In the genomic region with DNA sequence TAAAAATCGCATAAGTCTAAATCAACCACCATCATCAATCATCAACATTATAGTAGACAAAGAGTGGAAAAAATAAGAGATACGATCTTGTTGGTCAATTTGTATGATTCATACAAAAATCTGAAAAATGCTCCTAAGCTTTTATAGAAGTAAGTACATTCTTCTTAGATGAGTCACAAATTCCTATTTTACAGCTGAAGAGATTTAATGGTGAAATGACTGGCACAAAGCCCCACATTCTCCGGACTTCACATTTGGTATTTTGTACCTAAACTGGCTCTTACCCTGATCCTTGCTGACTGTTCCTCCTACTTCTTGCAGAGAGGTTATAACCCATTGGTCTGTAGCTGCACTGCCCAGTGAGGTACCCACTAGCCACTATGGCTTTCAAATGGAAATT, we compare ENCODE assay signal across 15 cellular contexts. TPM values are rescaled to one million over a fixed set of nuclear protein-coding genes. Genes with fewer than 3 reads are reported as not detected.
DNase-seq lines count a peak whose midpoint lies in the region; ATAC-seq and TF ChIP-seq lines count a peak whose summit lies in the region.
"Had no signal": no experiment of that assay in that cellular context is flagged by ENCODE, and none has a peak within 500 bp of the region (broad histone marks: within the 10 kb centered on the region; RNA-seq: fewer than 3 reads in every experiment).

No MANE protein-coding gene starts in this region.

- peaks cover 6% of the 10 kb centered on the region for H3K4me1 Mint-ChIP-seq in stimulated activated effector memory CD8-positive, alpha-beta T cell treated with anti-CD3 and anti-CD28 coated beads, Interleukin-12 subunit alpha, Interleukin-12 subunit beta, amount 100 ng/mL, for 72 hours
- H3K4me1 Mint-ChIP-seq in glutamatergic neuron (ENCODE audit: low read depth, unreplicated experiment), result no peaks in the 10 kb centered on the region

- H3K27ac ChIP-seq in RWPE2 (ENCODE audit: poor library complexity, severe bottlenecking), result peak overlapping the region; percentile 86
- H3K27ac ChIP-seq: hepatocyte, tibial artery had no signal

- no peak overlapping the region for H3K4me3 ChIP-seq in RWPE2 (ENCODE audit: severe bottlenecking)
- H3K4me3 ChIP-seq: hepatocyte, tibial artery had no signal

- H3K36me3 Mint-ChIP-seq in stimulated activated effector memory CD8-positive, alpha-beta T cell treated with anti-CD3 and anti-CD28 coated beads, Interleukin-12 subunit alpha, Interleukin-12 subunit beta, amount 100 ng/mL, for 72 hours, result no peaks in the 10 kb centered on the region
- H3K36me3 Mint-ChIP-seq in glutamatergic neuron (ENCODE audit: unreplicated experiment), result no peaks in the 10 kb centered on the region
- H3K36me3 Mint-ChIP-seq: naive thymus-derived CD8-positive, alpha-beta T cell had no signal

- ATAC-seq in RWPE2 (ENCODE audit: low read depth) (peak; percentile 71), HG03520 (IDR thresholded peaks at IDR 0.05; ENCODE audit: unreplicated experiment) (no peak)
- ATAC-seq in stimulated activated effector memory CD8-positive, alpha-beta T cell treated with anti-CD3 and anti-CD28 coated beads, Interleukin-12 subunit alpha, Interleukin-12 subunit beta, amount 100 ng/mL, for 72 hours, result peak; percentile 63
- ATAC-seq: naive thymus-derived CD8-positive, alpha-beta T cell had no signal

- no peak overlapping the region for H3K27ac Mint-ChIP-seq in stimulated activated effector memory CD8-positive, alpha-beta T cell treated with anti-CD3 and anti-CD28 coated beads, Interleukin-12 subunit alpha, Interleukin-12 subunit beta, amount 100 ng/mL, for 72 hours
- no peak overlapping the region for H3K27ac Mint-ChIP-seq in glutamatergic neuron (ENCODE audit: unreplicated experiment)
- H3K27ac Mint-ChIP-seq: activated CD4-positive, alpha-beta T cell treated with anti-CD3 and anti-CD28 coated beads, Interleukin-2, amount 10 ng/mL, durations not matched to agents 24 days and 14 days; naive thymus-derived CD8-positive, alpha-beta T cell had no signal

- peak; percentile 12 for DNase-seq in NCI-H2196 (lab: John Stamatoyannopoulos, UW; ENCODE audit: unreplicated experiment)
- no peak for DNase-seq in NCI-H2196 treated with DMSO at 0.1 percent for 48 hours (lab: John Stamatoyannopoulos, UW; ENCODE audit: unreplicated experiment)
- no peak for DNase-seq in RWPE2 (ENCODE audit: low spot score)
- peak; percentile 82 for DNase-seq in fibroblast of gingiva (ENCODE audit: low read depth)
- DNase-seq in stimulated activated effector memory CD8-positive, alpha-beta T cell treated with anti-CD3 and anti-CD28 coated beads, Interleukin-12 subunit alpha, Interleukin-12 subunit beta, amount 100 ng/mL, for 72 hours (ENCODE audit: low spot score in 2 of 2), result no peak
- DNase-seq in NCI-H1417 treated with DMSO at 0.1 percent for 48 hours (lab: John Stamatoyannopoulos, UW), result no peak
- DNase-seq in glutamatergic neuron, result no peak
- DNase-seq: activated CD4-positive, alpha-beta T cell treated with anti-CD3 and anti-CD28 coated beads, Interleukin-2, amount 10 ng/mL, durations not matched to agents 24 days and 14 days; naive thymus-derived CD8-positive, alpha-beta T cell; NCI-H1694; SHP77 treated with DMSO at 0.1 percent for 48 hours; stimulated activated CD4-positive, alpha-beta T cell treated with anti-CD3 and anti-CD28 coated beads, Interleukin-4, amount 100 ng/mL, for 4 hours; tibial artery had no signal

- TF ChIP-seq CTCF in RWPE2 (IDR thresholded peaks at IDR 0.05; ENCODE audit: poor library complexity, severe bottlenecking) (no peak), glutamatergic neuron (IDR thresholded peaks at IDR 0.05; ENCODE audit: partially characterized antibody, unreplicated experiment) (no peak)

- H3K4me1 ChIP-seq in RWPE2 (ENCODE audit: insufficient read depth, poor library complexity, severe bottlenecking), result peaks cover 40% of the 10 kb centered on the region

- H3K36me3 ChIP-seq in RWPE2 (ENCODE audit: low read depth), result no peaks in the 10 kb centered on the region; the same call in 1 of the 2 replicates
- H3K36me3 ChIP-seq: tibial artery had no signal

- no peak overlapping the region for H3K4me3 Mint-ChIP-seq in stimulated activated effector memory CD8-positive, alpha-beta T cell treated with anti-CD3 and anti-CD28 coated beads, Interleukin-12 subunit alpha, Interleukin-12 subunit beta, amount 100 ng/mL, for 72 hours
- no peak overlapping the region for H3K4me3 Mint-ChIP-seq in glutamatergic neuron (ENCODE audit: unreplicated experiment)
- H3K4me3 Mint-ChIP-seq: activated CD4-positive, alpha-beta T cell treated with anti-CD3 and anti-CD28 coated beads, Interleukin-2, amount 10 ng/mL, durations not matched to agents 24 days and 14 days; naive thymus-derived CD8-positive, alpha-beta T cell had no signal

- no peaks in the 10 kb centered on the region for H3K9me3 ChIP-seq in RWPE2 (ENCODE audit: severe bottlenecking)
- H3K9me3 ChIP-seq: tibial artery had no signal

- no peaks in the 10 kb centered on the region for H3K27me3 ChIP-seq in RWPE2 (ENCODE audit: insufficient read depth, poor library complexity, severe bottlenecking)
- H3K27me3 ChIP-seq: hepatocyte, tibial artery had no signal

- H3K27me3 Mint-ChIP-seq in glutamatergic neuron (ENCODE audit: unreplicated experiment), result no peaks in the 10 kb centered on the region

- no peaks in the 10 kb centered on the region for H3K9me3 Mint-ChIP-seq in stimulated activated effector memory CD8-positive, alpha-beta T cell treated with anti-CD3 and anti-CD28 coated beads, Interleukin-12 subunit alpha, Interleukin-12 subunit beta, amount 100 ng/mL, for 72 hours
- no peaks in the 10 kb centered on the region for H3K9me3 Mint-ChIP-seq in glutamatergic neuron (ENCODE audit: unreplicated experiment)
- H3K9me3 Mint-ChIP-seq: activated CD4-positive, alpha-beta T cell treated with anti-CD3 and anti-CD28 coated beads, Interleukin-2, amount 10 ng/mL, durations not matched to agents 24 days and 14 days; naive thymus-derived CD8-positive, alpha-beta T cell had no signal

RNA-seq across cellular contexts. Expression of a gene that starts 29.9 kb away (rescaled TPM):
- 206 TPM for total RNA-seq in glutamatergic neuron (ENCODE audit: unreplicated experiment)

Comparison
In these comparisons a context has a peak if more than half of its experiments do, and no peak if none do; other contexts are left out.
1. DNase-seq: peak in NCI-H2196 (single experiment) and fibroblast of gingiva (single experiment); none in NCI-H2196 treated with DMSO at 0.1 percent for 48 hours (single experiment), RWPE2 (single experiment), stimulated activated effector memory CD8-positive, alpha-beta T cell treated with anti-CD3 and anti-CD28 coated beads, Interleukin-12 subunit alpha, Interleukin-12 subunit beta, amount 100 ng/mL, for 72 hours (0 of 2), NCI-H1417 treated with DMSO at 0.1 percent for 48 hours (single experiment) and glutamatergic neuron (single experiment).